1 cellular context compared by ENCODE assay signal in genomic region chr13:111912991-111913781, GRCh38.
TF ChIP-seq lines count a peak whose summit lies in the region.

No MANE protein-coding gene starts in this region.

TF ChIP-seq in WTC11, 78 proteins besides CTCF, POLR2A, EP300 and RAD21 (continued from another document):
- TF ChIP-seq ARID4B (CRISPR knock-in tag; IDR thresholded peaks at IDR 0.05; ENCODE audit: borderline replicate concordance) = no peak
- TF ChIP-seq SOX15 (CRISPR knock-in tag; IDR thresholded peaks at IDR 0.05) = no peak
- no peak for TF ChIP-seq ATF2 (CRISPR knock-in tag; IDR thresholded peaks at IDR 0.05; ENCODE audit: borderline replicate concordance, low read depth)
- no peak for TF ChIP-seq NR3C1 (CRISPR knock-in tag; conservative IDR thresholded peaks at IDR 0.05; ENCODE audit: low read depth)
